In the genomic region with DNA sequence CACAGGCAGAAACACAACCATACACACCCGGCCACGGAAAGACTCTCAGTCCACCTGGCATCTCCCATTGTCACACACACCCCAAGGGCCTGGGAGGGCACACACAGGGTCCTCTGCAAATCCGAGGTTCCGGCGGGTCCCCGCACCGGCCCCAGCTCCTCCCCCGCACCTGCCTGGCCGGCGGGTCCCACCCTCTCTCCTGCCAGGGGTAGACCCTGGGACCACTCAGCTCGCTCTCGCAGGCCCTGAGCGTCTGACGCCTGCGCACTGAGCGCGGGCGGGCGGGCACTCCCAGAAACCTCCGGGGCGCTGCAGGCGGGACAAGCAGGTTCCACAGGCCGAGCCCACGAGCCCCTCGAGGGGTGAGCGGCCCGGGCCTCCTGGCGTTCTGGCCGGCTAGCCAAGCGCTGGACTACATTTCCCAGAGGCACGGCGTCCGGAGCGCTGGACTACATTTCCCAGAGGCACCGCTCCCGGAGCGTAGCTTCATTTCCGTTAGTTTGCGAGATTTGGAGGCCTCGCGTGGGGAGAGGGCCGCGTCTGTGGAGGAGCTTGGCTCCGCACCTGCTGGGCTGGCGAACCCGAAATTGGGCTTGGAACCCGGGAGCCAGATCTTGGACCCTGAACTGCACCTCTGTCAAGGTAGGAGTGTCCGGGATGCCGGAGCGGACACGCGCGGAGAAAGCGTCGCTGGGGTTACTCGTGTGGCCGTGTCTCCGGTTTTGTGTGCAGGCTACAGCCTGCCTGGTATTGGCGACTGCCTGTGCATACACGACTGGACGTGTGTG, we compare ENCODE assay signal across 1 cellular context.
TF ChIP-seq lines count a peak whose summit lies in the region.

A gene (plus strand): TSS at position 505 of the 788 bp plus-strand sequence. CDS start 10,686 bp downstream, outside the sequence.

TF ChIP-seq in HepG2, 621 proteins besides CTCF, POLR2A, EP300 and RAD21 (continued from another document and continues in another):
- TF ChIP-seq, protein P1, sequence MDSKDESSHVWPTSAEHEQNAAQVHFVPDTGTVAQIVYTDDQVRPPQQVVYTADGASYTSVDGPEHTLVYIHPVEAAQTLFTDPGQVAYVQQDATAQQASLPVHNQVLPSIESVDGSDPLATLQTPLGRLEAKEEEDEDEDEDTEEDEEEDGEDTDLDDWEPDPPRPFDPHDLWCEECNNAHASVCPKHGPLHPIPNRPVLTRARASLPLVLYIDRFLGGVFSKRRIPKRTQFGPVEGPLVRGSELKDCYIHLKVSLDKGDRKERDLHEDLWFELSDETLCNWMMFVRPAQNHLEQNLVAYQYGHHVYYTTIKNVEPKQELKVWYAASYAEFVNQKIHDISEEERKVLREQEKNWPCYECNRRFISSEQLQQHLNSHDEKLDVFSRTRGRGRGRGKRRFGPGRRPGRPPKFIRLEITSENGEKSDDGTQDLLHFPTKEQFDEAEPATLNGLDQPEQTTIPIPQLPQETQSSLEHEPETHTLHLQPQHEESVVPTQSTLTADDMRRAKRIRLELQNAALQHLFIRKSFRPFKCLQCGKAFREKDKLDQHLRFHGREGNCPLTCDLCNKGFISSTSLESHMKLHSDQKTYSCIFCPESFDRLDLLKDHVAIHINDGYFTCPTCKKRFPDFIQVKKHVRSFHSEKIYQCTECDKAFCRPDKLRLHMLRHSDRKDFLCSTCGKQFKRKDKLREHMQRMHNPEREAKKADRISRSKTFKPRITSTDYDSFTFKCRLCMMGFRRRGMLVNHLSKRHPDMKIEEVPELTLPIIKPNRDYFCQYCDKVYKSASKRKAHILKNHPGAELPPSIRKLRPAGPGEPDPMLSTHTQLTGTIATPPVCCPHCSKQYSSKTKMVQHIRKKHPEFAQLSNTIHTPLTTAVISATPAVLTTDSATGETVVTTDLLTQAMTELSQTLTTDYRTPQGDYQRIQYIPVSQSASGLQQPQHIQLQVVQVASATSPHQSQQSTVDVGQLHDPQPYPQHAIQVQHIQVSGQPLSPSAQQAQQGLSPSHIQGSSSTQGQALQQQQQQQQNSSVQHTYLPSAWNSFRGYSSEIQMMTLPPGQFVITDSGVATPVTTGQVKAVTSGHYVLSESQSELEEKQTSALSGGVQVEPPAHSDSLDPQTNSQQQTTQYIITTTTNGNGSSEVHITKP (CRISPR knock-in tag; IDR thresholded peaks at IDR 0.05; ENCODE audit: low read depth) = peak; percentile 97
- TF ChIP-seq, protein P2, sequence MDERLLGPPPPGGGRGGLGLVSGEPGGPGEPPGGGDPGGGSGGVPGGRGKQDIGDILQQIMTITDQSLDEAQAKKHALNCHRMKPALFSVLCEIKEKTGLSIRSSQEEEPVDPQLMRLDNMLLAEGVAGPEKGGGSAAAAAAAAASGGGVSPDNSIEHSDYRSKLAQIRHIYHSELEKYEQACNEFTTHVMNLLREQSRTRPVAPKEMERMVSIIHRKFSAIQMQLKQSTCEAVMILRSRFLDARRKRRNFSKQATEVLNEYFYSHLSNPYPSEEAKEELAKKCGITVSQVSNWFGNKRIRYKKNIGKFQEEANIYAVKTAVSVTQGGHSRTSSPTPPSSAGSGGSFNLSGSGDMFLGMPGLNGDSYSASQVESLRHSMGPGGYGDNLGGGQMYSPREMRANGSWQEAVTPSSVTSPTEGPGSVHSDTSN (CRISPR knock-in tag; IDR thresholded peaks at IDR 0.05) = no peak
- TF ChIP-seq ZNF788 (CRISPR knock-in tag; IDR thresholded peaks at IDR 0.05; ENCODE audit: borderline replicate concordance) = peak; percentile 73; the same call in 1 of the 2 replicates
- TF ChIP-seq, protein P3, sequence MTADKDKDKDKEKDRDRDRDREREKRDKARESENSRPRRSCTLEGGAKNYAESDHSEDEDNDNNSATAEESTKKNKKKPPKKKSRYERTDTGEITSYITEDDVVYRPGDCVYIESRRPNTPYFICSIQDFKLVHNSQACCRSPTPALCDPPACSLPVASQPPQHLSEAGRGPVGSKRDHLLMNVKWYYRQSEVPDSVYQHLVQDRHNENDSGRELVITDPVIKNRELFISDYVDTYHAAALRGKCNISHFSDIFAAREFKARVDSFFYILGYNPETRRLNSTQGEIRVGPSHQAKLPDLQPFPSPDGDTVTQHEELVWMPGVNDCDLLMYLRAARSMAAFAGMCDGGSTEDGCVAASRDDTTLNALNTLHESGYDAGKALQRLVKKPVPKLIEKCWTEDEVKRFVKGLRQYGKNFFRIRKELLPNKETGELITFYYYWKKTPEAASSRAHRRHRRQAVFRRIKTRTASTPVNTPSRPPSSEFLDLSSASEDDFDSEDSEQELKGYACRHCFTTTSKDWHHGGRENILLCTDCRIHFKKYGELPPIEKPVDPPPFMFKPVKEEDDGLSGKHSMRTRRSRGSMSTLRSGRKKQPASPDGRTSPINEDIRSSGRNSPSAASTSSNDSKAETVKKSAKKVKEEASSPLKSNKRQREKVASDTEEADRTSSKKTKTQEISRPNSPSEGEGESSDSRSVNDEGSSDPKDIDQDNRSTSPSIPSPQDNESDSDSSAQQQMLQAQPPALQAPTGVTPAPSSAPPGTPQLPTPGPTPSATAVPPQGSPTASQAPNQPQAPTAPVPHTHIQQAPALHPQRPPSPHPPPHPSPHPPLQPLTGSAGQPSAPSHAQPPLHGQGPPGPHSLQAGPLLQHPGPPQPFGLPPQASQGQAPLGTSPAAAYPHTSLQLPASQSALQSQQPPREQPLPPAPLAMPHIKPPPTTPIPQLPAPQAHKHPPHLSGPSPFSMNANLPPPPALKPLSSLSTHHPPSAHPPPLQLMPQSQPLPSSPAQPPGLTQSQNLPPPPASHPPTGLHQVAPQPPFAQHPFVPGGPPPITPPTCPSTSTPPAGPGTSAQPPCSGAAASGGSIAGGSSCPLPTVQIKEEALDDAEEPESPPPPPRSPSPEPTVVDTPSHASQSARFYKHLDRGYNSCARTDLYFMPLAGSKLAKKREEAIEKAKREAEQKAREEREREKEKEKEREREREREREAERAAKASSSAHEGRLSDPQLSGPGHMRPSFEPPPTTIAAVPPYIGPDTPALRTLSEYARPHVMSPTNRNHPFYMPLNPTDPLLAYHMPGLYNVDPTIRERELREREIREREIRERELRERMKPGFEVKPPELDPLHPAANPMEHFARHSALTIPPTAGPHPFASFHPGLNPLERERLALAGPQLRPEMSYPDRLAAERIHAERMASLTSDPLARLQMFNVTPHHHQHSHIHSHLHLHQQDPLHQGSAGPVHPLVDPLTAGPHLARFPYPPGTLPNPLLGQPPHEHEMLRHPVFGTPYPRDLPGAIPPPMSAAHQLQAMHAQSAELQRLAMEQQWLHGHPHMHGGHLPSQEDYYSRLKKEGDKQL (CRISPR knock-in tag; IDR thresholded peaks at IDR 0.05; ENCODE audit: low read depth) = no peak
- TF ChIP-seq, protein P4, sequence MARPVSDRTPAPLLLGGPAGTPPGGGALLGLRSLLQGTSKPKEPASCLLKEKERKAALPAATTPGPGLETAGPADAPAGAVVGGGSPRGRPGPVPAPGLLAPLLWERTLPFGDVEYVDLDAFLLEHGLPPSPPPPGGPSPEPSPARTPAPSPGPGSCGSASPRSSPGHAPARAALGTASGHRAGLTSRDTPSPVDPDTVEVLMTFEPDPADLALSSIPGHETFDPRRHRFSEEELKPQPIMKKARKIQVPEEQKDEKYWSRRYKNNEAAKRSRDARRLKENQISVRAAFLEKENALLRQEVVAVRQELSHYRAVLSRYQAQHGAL (CRISPR knock-in tag; IDR thresholded peaks at IDR 0.05; ENCODE audit: not compliant biosample characterization) = peak; percentile 38
- no peak for TF ChIP-seq TAF15 (IDR thresholded peaks at IDR 0.05; ENCODE audit: low read depth, low read length, poor library complexity, severe bottlenecking)
- TF ChIP-seq ZNF878 (CRISPR knock-in tag; IDR thresholded peaks at IDR 0.05) = 0 out of 2 replicates have a peak, but pooled peaks have one; percentile 58
- TF ChIP-seq, protein P5, sequence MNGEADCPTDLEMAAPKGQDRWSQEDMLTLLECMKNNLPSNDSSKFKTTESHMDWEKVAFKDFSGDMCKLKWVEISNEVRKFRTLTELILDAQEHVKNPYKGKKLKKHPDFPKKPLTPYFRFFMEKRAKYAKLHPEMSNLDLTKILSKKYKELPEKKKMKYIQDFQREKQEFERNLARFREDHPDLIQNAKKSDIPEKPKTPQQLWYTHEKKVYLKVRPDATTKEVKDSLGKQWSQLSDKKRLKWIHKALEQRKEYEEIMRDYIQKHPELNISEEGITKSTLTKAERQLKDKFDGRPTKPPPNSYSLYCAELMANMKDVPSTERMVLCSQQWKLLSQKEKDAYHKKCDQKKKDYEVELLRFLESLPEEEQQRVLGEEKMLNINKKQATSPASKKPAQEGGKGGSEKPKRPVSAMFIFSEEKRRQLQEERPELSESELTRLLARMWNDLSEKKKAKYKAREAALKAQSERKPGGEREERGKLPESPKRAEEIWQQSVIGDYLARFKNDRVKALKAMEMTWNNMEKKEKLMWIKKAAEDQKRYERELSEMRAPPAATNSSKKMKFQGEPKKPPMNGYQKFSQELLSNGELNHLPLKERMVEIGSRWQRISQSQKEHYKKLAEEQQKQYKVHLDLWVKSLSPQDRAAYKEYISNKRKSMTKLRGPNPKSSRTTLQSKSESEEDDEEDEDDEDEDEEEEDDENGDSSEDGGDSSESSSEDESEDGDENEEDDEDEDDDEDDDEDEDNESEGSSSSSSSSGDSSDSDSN (CRISPR knock-in tag; IDR thresholded peaks at IDR 0.05) = peak; percentile 89
- TF ChIP-seq, protein P6, sequence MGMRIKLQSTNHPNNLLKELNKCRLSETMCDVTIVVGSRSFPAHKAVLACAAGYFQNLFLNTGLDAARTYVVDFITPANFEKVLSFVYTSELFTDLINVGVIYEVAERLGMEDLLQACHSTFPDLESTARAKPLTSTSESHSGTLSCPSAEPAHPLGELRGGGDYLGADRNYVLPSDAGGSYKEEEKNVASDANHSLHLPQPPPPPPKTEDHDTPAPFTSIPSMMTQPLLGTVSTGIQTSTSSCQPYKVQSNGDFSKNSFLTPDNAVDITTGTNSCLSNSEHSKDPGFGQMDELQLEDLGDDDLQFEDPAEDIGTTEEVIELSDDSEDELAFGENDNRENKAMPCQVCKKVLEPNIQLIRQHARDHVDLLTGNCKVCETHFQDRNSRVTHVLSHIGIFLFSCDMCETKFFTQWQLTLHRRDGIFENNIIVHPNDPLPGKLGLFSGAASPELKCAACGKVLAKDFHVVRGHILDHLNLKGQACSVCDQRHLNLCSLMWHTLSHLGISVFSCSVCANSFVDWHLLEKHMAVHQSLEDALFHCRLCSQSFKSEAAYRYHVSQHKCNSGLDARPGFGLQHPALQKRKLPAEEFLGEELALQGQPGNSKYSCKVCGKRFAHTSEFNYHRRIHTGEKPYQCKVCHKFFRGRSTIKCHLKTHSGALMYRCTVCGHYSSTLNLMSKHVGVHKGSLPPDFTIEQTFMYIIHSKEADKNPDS (CRISPR knock-in tag; IDR thresholded peaks at IDR 0.05) = no peak; the same call in 1 of the 2 replicates
- peak; percentile 48; the same call in 1 of the 2 replicates for TF ChIP-seq ZNF232 (CRISPR knock-in tag; IDR thresholded peaks at IDR 0.05; ENCODE audit: borderline replicate concordance)
- no peak; the same call in 1 of the 2 replicates for TF ChIP-seq RXRA (CRISPR knock-in tag; IDR thresholded peaks at IDR 0.05)
- no peak; the same call in 1 of the 2 replicates for TF ChIP-seq RCOR2 (CRISPR knock-in tag; IDR thresholded peaks at IDR 0.05)
- peak; percentile 65 for TF ChIP-seq PITX1 (CRISPR knock-in tag; IDR thresholded peaks at IDR 0.05)
- no peak for TF ChIP-seq HDAC6 (IDR thresholded peaks at IDR 0.05; ENCODE audit: low read depth, low read length)
- TF ChIP-seq, protein P7, sequence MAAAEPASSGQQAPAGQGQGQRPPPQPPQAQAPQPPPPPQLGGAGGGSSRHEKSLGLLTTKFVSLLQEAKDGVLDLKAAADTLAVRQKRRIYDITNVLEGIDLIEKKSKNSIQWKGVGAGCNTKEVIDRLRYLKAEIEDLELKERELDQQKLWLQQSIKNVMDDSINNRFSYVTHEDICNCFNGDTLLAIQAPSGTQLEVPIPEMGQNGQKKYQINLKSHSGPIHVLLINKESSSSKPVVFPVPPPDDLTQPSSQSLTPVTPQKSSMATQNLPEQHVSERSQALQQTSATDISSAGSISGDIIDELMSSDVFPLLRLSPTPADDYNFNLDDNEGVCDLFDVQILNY (CRISPR knock-in tag; conservative IDR thresholded peaks at IDR 0.05) = no peak
- TF ChIP-seq ZNF660 (CRISPR knock-in tag; IDR thresholded peaks at IDR 0.05; ENCODE audit: borderline replicate concordance, low read depth) = no peak
- no peak; the same call in 1 of the 2 replicates for TF ChIP-seq MIER3 (CRISPR knock-in tag; IDR thresholded peaks at IDR 0.05; ENCODE audit: borderline replicate concordance)
- TF ChIP-seq, protein P8, sequence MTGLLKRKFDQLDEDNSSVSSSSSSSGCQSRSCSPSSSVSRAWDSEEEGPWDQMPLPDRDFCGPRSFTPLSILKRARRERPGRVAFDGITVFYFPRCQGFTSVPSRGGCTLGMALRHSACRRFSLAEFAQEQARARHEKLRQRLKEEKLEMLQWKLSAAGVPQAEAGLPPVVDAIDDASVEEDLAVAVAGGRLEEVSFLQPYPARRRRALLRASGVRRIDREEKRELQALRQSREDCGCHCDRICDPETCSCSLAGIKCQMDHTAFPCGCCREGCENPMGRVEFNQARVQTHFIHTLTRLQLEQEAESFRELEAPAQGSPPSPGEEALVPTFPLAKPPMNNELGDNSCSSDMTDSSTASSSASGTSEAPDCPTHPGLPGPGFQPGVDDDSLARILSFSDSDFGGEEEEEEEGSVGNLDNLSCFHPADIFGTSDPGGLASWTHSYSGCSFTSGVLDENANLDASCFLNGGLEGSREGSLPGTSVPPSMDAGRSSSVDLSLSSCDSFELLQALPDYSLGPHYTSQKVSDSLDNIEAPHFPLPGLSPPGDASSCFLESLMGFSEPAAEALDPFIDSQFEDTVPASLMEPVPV (CRISPR knock-in tag; IDR thresholded peaks at IDR 0.05) = peak; percentile 84
- TF ChIP-seq ZNF136 (CRISPR knock-in tag; IDR thresholded peaks at IDR 0.05; ENCODE audit: low read depth) = 0 out of 2 replicates have a peak, but pooled peaks have one; percentile 29
- TF ChIP-seq, protein P9, sequence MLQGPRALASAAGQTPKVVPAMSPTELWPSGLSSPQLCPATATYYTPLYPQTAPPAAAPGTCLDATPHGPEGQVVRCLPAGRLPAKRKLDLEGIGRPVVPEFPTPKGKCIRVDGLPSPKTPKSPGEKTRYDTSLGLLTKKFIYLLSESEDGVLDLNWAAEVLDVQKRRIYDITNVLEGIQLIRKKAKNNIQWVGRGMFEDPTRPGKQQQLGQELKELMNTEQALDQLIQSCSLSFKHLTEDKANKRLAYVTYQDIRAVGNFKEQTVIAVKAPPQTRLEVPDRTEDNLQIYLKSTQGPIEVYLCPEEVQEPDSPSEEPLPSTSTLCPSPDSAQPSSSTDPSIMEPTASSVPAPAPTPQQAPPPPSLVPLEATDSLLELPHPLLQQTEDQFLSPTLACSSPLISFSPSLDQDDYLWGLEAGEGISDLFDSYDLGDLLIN (CRISPR knock-in tag; IDR thresholded peaks at IDR 0.05; ENCODE audit: borderline replicate concordance) = peak; percentile 76
- peak; percentile 51; the same call in 1 of the 2 replicates for TF ChIP-seq ZNF768 (CRISPR knock-in tag; IDR thresholded peaks at IDR 0.05)
- no peak for TF ChIP-seq ZNF530 (CRISPR knock-in tag; IDR thresholded peaks at IDR 0.05; ENCODE audit: low read depth)
- 0 out of 2 replicates have a peak, but pooled peaks have one; percentile 38 for TF ChIP-seq ZNF34 (CRISPR knock-in tag; IDR thresholded peaks at IDR 0.05; ENCODE audit: borderline replicate concordance)
- TF ChIP-seq KLF11 (CRISPR knock-in tag; IDR thresholded peaks at IDR 0.05) = no peak
- TF ChIP-seq ZSCAN25 (CRISPR knock-in tag; IDR thresholded peaks at IDR 0.05) = peak; percentile 65; the same call in 1 of the 2 replicates
- TF ChIP-seq NONO (IDR thresholded peaks at IDR 0.05) = no peak
- TF ChIP-seq NONO (CRISPR knock-in tag; conservative IDR thresholded peaks at IDR 0.05) = peak; percentile 61
- no peak; the same call in 1 of the 2 replicates for TF ChIP-seq ZIK1 (CRISPR knock-in tag; IDR thresholded peaks at IDR 0.05; ENCODE audit: borderline replicate concordance, low read depth)
- peak; percentile 21; the same call in 1 of the 2 replicates for TF ChIP-seq BRD4 (CRISPR knock-in tag; IDR thresholded peaks at IDR 0.05)
